8 cellular contexts compared by ENCODE assay signal in genomic region chr16:85689285-85689949, GRCh38. TPM values are rescaled to one million over a fixed set of nuclear protein-coding genes. Genes with fewer than 3 reads are reported as not detected.
A peak's percentile ranks its signal among the peaks of the same experiment; 100 is the strongest.
DNase-seq lines count a peak whose midpoint lies in the region; ATAC-seq, FAIRE-seq and TF ChIP-seq lines count a peak whose summit lies in the region.

No MANE protein-coding gene starts in this region.

- H3K4me1 Mint-ChIP-seq in activated naive CD4-positive, alpha-beta T cell treated with anti-CD3 and anti-CD28 coated beads for 36 hours (ENCODE audit: low read depth) = peaks cover 21% of the 10 kb centered on the region
- peaks cover 10% of the 10 kb centered on the region for H3K4me1 Mint-ChIP-seq in WTC11

- H3K27ac ChIP-seq in thymus (ENCODE audit: low read depth) = no peak overlapping the region

- no peaks in the 10 kb centered on the region for H3K9me3 ChIP-seq in iPS-15b (ENCODE audit: control insufficient read depth, insufficient read depth, low read length)
- H3K9me3 ChIP-seq in thymus (ENCODE audit: control insufficient read depth) = no peaks in the 10 kb centered on the region

- intact Hi-C loops in activated naive CD4-positive, alpha-beta T cell treated with anti-CD3 and anti-CD28 coated beads for 36 hours (cut with micrococcal nuclease) = loop anchor here (1.0 to 2.0 kb wide), 2 partner anchors 110 to 133 kb away; partner anchors contain the start of genes COX4I1 and EMC8

- H3K4me1 ChIP-seq in iPS-15b (ENCODE audit: control insufficient read depth, insufficient read depth, low read length) = no peaks in the 10 kb centered on the region
- peaks cover 14% of the 10 kb centered on the region for H3K4me1 ChIP-seq in thymus (ENCODE audit: control insufficient read depth, insufficient read depth, low read length)

- no peak overlapping the region for H3K27ac Mint-ChIP-seq in activated naive CD4-positive, alpha-beta T cell treated with anti-CD3 and anti-CD28 coated beads for 36 hours
- H3K27ac Mint-ChIP-seq in activated naive CD4-positive, alpha-beta T cell treated with anti-CD3 and anti-CD28 coated beads, Interleukin-2, amount 50 U/mL, for 72 hours = no peak overlapping the region
- H3K27ac Mint-ChIP-seq in WTC11 = no peak overlapping the region

- TF ChIP-seq POLR2A in H54 (IDR thresholded peaks at IDR 0.05; ENCODE audit: low read depth, low read length) = no peak

- no peaks in the 10 kb centered on the region for H3K27me3 ChIP-seq in iPS-15b (ENCODE audit: control insufficient read depth, insufficient read depth, low read length)
- H3K27me3 ChIP-seq in thymus (ENCODE audit: control insufficient read depth, insufficient read depth) = no peaks in the 10 kb centered on the region

- no peak overlapping the region for H3K9ac ChIP-seq in iPS-15b (ENCODE audit: low read depth, low read length)

- H3K36me3 Mint-ChIP-seq in activated naive CD4-positive, alpha-beta T cell treated with anti-CD3 and anti-CD28 coated beads for 36 hours (ENCODE audit: low read depth) = peaks cover 13% of the 10 kb centered on the region
- H3K36me3 Mint-ChIP-seq in activated naive CD4-positive, alpha-beta T cell treated with anti-CD3 and anti-CD28 coated beads, Interleukin-2, amount 50 U/mL, for 72 hours = peaks cover 8 to 15% of the 10 kb centered on the region in 2 donors
- peaks cover 11% of the 10 kb centered on the region for H3K36me3 Mint-ChIP-seq in WTC11

- no peaks in the 10 kb centered on the region for H3K36me3 ChIP-seq in iPS-15b (ENCODE audit: control insufficient read depth, insufficient read depth, low read length)
- no peaks in the 10 kb centered on the region for H3K36me3 ChIP-seq in thymus (ENCODE audit: control insufficient read depth, insufficient read depth)

- TF ChIP-seq CTCF in WTC11 (IDR thresholded peaks at IDR 0.05) = no peak

- peak; percentile 7 for DNase-seq in activated naive CD4-positive, alpha-beta T cell treated with anti-CD3 and anti-CD28 coated beads for 36 hours
- DNase-seq in activated naive CD4-positive, alpha-beta T cell treated with anti-CD3 and anti-CD28 coated beads, Interleukin-2, amount 50 U/mL, for 72 hours (ENCODE audit: low spot score in 2 of 2) = no peak
- DNase-seq in WTC11 (ENCODE audit: low spot score) (no peak), H54 (ENCODE audit: insufficient read length, low spot score) (no peak)

- WGBS in thymus = 50% methylated on average over 27 of the region's 27 CpGs

- peaks cover 2% of the 10 kb centered on the region for H3K27me3 Mint-ChIP-seq in activated naive CD4-positive, alpha-beta T cell treated with anti-CD3 and anti-CD28 coated beads for 36 hours (ENCODE audit: low read depth)
- H3K27me3 Mint-ChIP-seq in WTC11 (ENCODE audit: low read depth) = peaks cover 17% of the 10 kb centered on the region; the same call in 1 of the 2 replicates

- ATAC-seq in activated naive CD4-positive, alpha-beta T cell treated with anti-CD3 and anti-CD28 coated beads, Interleukin-2, amount 50 U/mL, for 72 hours = no peak
- ATAC-seq in WTC11 = no peak
- ATAC-seq in HG02759 (IDR thresholded peaks at IDR 0.05; ENCODE audit: unreplicated experiment) = no peak
- ATAC-seq in HG02642 (IDR thresholded peaks at IDR 0.05; ENCODE audit: poor library complexity, unreplicated experiment) = no peak

- FAIRE-seq in H54 (lab: Jason Lieb, UNC) = no peak

- peak overlapping the region; percentile 37 for H3K4me3 ChIP-seq in iPS-15b (ENCODE audit: low read depth, low read length)
- H3K4me3 ChIP-seq in thymus (ENCODE audit: low read length) = peak overlapping the region; percentile 64

- POLR2A ChIA-PET in WTC11 (lab: Charles Lee) = interaction anchor here (0.6 to 1.3 kb wide), 4 partner anchors 10 to 454 kb away, joined by 3 to 6 read pairs (median 4); no protein-coding TSS in a partner anchor

- CTCF ChIA-PET in activated naive CD4-positive, alpha-beta T cell treated with anti-CD3 and anti-CD28 coated beads for 36 hours (lab: Charles Lee) = interaction anchor here (0.8 to 1.6 kb wide), 4 partner anchors 28 to 78 kb away, joined by 3 to 5 read pairs (median 3); no protein-coding TSS in a partner anchor
- CTCF ChIA-PET in WTC11 (lab: Charles Lee) = interaction anchor here (0.7 to 3.7 kb wide), 12 partner anchors 10 to 273 kb away, joined by 3 to 33 read pairs (median 4); no protein-coding TSS in a partner anchor

- H3K9me3 Mint-ChIP-seq in activated naive CD4-positive, alpha-beta T cell treated with anti-CD3 and anti-CD28 coated beads for 36 hours = no peaks in the 10 kb centered on the region
- H3K9me3 Mint-ChIP-seq in activated naive CD4-positive, alpha-beta T cell treated with anti-CD3 and anti-CD28 coated beads, Interleukin-2, amount 50 U/mL, for 72 hours = no peaks in the 10 kb centered on the region
- no peaks in the 10 kb centered on the region for H3K9me3 Mint-ChIP-seq in WTC11

- peak overlapping the region; percentile 72 for H3K4me3 Mint-ChIP-seq in activated naive CD4-positive, alpha-beta T cell treated with anti-CD3 and anti-CD28 coated beads for 36 hours
- H3K4me3 Mint-ChIP-seq in WTC11 = peak overlapping the region; percentile 62

TF ChIP-seq in WTC11, 78 proteins besides CTCF, POLR2A, EP300 and RAD21:
- TF ChIP-seq ERG (CRISPR knock-in tag; IDR thresholded peaks at IDR 0.05) = no peak
- TF ChIP-seq ZNF121 (CRISPR knock-in tag; IDR thresholded peaks at IDR 0.05) = peak; percentile 93
TF ChIP-seq in WTC11: peak in this region for 1.

RNA-seq across cellular contexts. Expression of gene GINS2, which starts 0.7 kb away (rescaled TPM):
- total RNA-seq in activated naive CD4-positive, alpha-beta T cell treated with anti-CD3 and anti-CD28 coated beads for 36 hours = 10 to 100 TPM; 60.7 to 66.6 TPM
- 10 to 100 TPM; 42.3 to 73.6 TPM for total RNA-seq in activated naive CD4-positive, alpha-beta T cell treated with anti-CD3 and anti-CD28 coated beads, Interleukin-2, amount 50 U/mL, for 72 hours
- total RNA-seq in WTC11 (2021) = 35.5 to 38.4 TPM (median 38.0 TPM) in 3 replicates
- polyA plus RNA-seq in thymus = 1.4 TPM
